ENCODE assay signal across 33 cellular contexts in genomic region chr1:205973377-205974232, GRCh38. TPM values are rescaled to one million over a fixed set of nuclear protein-coding genes. Genes with fewer than 3 reads are reported as not detected.
"Had no signal": no experiment of that assay in that cellular context is flagged by ENCODE, and none has a peak within 500 bp of the region (broad histone marks: within the 10 kb centered on the region; RNA-seq: fewer than 3 reads in every experiment).

No MANE protein-coding gene starts in this region.

- H3K36me3 Mint-ChIP-seq: activated naive CD4-positive, alpha-beta T cell treated with anti-CD3 and anti-CD28 coated beads, Interleukin-2, amount 50 U/mL, for 24 hours; mesothelial cell of epicardium; naive thymus-derived CD4-positive, alpha-beta T cell had no signal

- H3K4me1 Mint-ChIP-seq: activated CD4-positive, alpha-beta memory T cell treated with anti-CD3 and anti-CD28 coated beads, Interleukin-2, amount 10 ng/mL, durations not matched to agents 7 days and 5 days; activated CD4-positive, alpha-beta T cell treated with anti-CD3 and anti-CD28 coated beads, Interleukin-2, amount 10 ng/mL, durations not matched to agents 7 days and 5 days; activated naive CD4-positive, alpha-beta T cell treated with anti-CD3 and anti-CD28 coated beads, Interleukin-2, amount 50 U/mL, for 24 hours had no signal

- H3K9me3 ChIP-seq: gastrocnemius medialis, right atrium auricular region, spleen, suprapubic skin, tibial artery had no signal

- H3K27me3 Mint-ChIP-seq: activated CD4-positive, alpha-beta T cell treated with anti-CD3 and anti-CD28 coated beads, Interleukin-2, amount 10 ng/mL, durations not matched to agents 7 days and 5 days; activated naive CD4-positive, alpha-beta T cell treated with anti-CD3 and anti-CD28 coated beads, Interleukin-2, amount 50 U/mL, for 24 hours had no signal

- DNase-seq: activated CD4-positive, alpha-beta memory T cell treated with anti-CD3 and anti-CD28 coated beads, Interleukin-2, amount 10 ng/mL, durations not matched to agents 7 days and 5 days; activated CD4-positive, alpha-beta T cell treated with anti-CD3 and anti-CD28 coated beads, Interleukin-2, amount 10 ng/mL, durations not matched to agents 7 days and 5 days; activated CD8-positive, alpha-beta memory T cell treated with anti-CD3 and anti-CD28 coated beads, Interleukin-2, amount 50 U/mL, for 48 hours; activated gamma-delta T cell; activated T-cell treated with anti-CD3 and anti-CD28 coated beads, Interleukin-2, amount 50 U/mL, for 24 hours; anterior cingulate cortex; effector memory CD4-positive, alpha-beta T cell; gastrocnemius medialis; islet precursor cell; left colon; mammary epithelial cell; naive thymus-derived CD4-positive, alpha-beta T cell; spleen; stimulated activated naive CD4-positive, alpha-beta T cell; T-helper 9 cell; tibial artery had no signal

- H3K27ac Mint-ChIP-seq: activated CD4-positive, alpha-beta memory T cell treated with anti-CD3 and anti-CD28 coated beads, Interleukin-2, amount 10 ng/mL, durations not matched to agents 7 days and 5 days; activated CD4-positive, alpha-beta T cell treated with anti-CD3 and anti-CD28 coated beads, Interleukin-2, amount 10 ng/mL, durations not matched to agents 7 days and 5 days; activated naive CD4-positive, alpha-beta T cell treated with anti-CD3 and anti-CD28 coated beads, Interleukin-2, amount 50 U/mL, for 24 hours; activated T-cell treated with anti-CD3 and anti-CD28 coated beads, Interleukin-2, amount 50 U/mL, for 24 hours; mesothelial cell of epicardium; naive thymus-derived CD4-positive, alpha-beta T cell had no signal

- H3K36me3 ChIP-seq: cardiac muscle cell, gastrocnemius medialis, right atrium auricular region, spleen, tibial artery had no signal

- H3K4me3 ChIP-seq: cardiac muscle cell, coronary artery, dorsolateral prefrontal cortex, gastrocnemius medialis, hepatocyte, right atrium auricular region, spleen, suprapubic skin, tibial artery had no signal

- H3K27me3 ChIP-seq: cardiac muscle cell, dorsolateral prefrontal cortex, gastrocnemius medialis, hepatocyte, right atrium auricular region, spleen, suprapubic skin had no signal

- H3K4me3 Mint-ChIP-seq: activated CD4-positive, alpha-beta memory T cell treated with anti-CD3 and anti-CD28 coated beads, Interleukin-2, amount 10 ng/mL, durations not matched to agents 7 days and 5 days; activated CD4-positive, alpha-beta T cell treated with anti-CD3 and anti-CD28 coated beads, Interleukin-2, amount 10 ng/mL, durations not matched to agents 7 days and 5 days; activated naive CD4-positive, alpha-beta T cell treated with anti-CD3 and anti-CD28 coated beads, Interleukin-2, amount 50 U/mL, for 24 hours; activated T-cell treated with anti-CD3 and anti-CD28 coated beads, Interleukin-2, amount 50 U/mL, for 24 hours; mesothelial cell of epicardium; neural crest cell had no signal

- H3K27ac ChIP-seq: cardiac muscle cell, coronary artery, dorsolateral prefrontal cortex, hepatocyte, right atrium auricular region, spleen, suprapubic skin, tibial artery, VCaP had no signal

- H3K9me3 Mint-ChIP-seq: activated naive CD4-positive, alpha-beta T cell treated with anti-CD3 and anti-CD28 coated beads, Interleukin-2, amount 50 U/mL, for 24 hours; activated T-cell treated with anti-CD3 and anti-CD28 coated beads, Interleukin-2, amount 50 U/mL, for 24 hours; mesothelial cell of epicardium had no signal

- ATAC-seq: activated CD4-positive, CD25-positive, alpha-beta regulatory T cell treated with anti-CD3 and anti-CD28 coated beads, Interleukin-2, amount 50 U/mL, for 24 hours; gastrocnemius medialis; left colon had no signal

RNA-seq across cellular contexts. Expression of gene RAB7B, which starts 29.6 kb away (rescaled TPM):
- total RNA-seq: activated CD4-positive, alpha-beta memory T cell treated with anti-CD3 and anti-CD28 coated beads, Interleukin-2, amount 10 ng/mL, durations not matched to agents 7 days and 5 days; activated CD4-positive, alpha-beta T cell treated with anti-CD3 and anti-CD28 coated beads, Interleukin-2, amount 10 ng/mL, durations not matched to agents 7 days and 5 days; T-helper 1 cell treated with Interleukin-12 subunit alpha and Interleukin-12 subunit beta and Interleukin-4 antibody, amounts not matched to agents 30 ng/mL and 1 ng/mL, for 36 hours had no signal
- polyA plus RNA-seq: naive thymus-derived CD4-positive, alpha-beta T cell had no signal

RNA-seq across cellular contexts. Expression of gene SLC26A9, which starts 30.3 kb away (rescaled TPM):
- total RNA-seq: activated CD4-positive, alpha-beta memory T cell treated with anti-CD3 and anti-CD28 coated beads, Interleukin-2, amount 10 ng/mL, durations not matched to agents 7 days and 5 days; activated CD4-positive, alpha-beta T cell treated with anti-CD3 and anti-CD28 coated beads, Interleukin-2, amount 10 ng/mL, durations not matched to agents 7 days and 5 days; cerebellum; left colon; liver; mammary epithelial cell; mesothelial cell of epicardium; naive thymus-derived CD4-positive, alpha-beta T cell; pulmonary artery endothelial cell; spleen; T-helper 1 cell treated with Interleukin-12 subunit alpha and Interleukin-12 subunit beta and Interleukin-4 antibody, amounts not matched to agents 30 ng/mL and 1 ng/mL, for 36 hours; urinary bladder had no signal
- polyA plus RNA-seq: liver; mammary epithelial cell; naive thymus-derived CD4-positive, alpha-beta T cell; urinary bladder had no signal

RNA-seq across cellular contexts. Expression of gene CTSE, which starts 50.1 kb away (rescaled TPM):
- total RNA-seq: activated CD4-positive, alpha-beta memory T cell treated with anti-CD3 and anti-CD28 coated beads, Interleukin-2, amount 10 ng/mL, durations not matched to agents 7 days and 5 days; activated CD4-positive, alpha-beta T cell treated with anti-CD3 and anti-CD28 coated beads, Interleukin-2, amount 10 ng/mL, durations not matched to agents 7 days and 5 days; cardiac muscle cell; cerebellum; dorsolateral prefrontal cortex; gastrocnemius medialis; mesothelial cell of epicardium; naive thymus-derived CD4-positive, alpha-beta T cell; neural crest cell; omental fat pad; suprapubic skin; T-helper 1 cell treated with Interleukin-12 subunit alpha and Interleukin-12 subunit beta and Interleukin-4 antibody, amounts not matched to agents 30 ng/mL and 1 ng/mL, for 36 hours had no signal
- polyA plus RNA-seq: cardiac muscle cell; naive thymus-derived CD4-positive, alpha-beta T cell had no signal
